8 cellular contexts compared by ENCODE assay signal in the genomic region with DNA sequence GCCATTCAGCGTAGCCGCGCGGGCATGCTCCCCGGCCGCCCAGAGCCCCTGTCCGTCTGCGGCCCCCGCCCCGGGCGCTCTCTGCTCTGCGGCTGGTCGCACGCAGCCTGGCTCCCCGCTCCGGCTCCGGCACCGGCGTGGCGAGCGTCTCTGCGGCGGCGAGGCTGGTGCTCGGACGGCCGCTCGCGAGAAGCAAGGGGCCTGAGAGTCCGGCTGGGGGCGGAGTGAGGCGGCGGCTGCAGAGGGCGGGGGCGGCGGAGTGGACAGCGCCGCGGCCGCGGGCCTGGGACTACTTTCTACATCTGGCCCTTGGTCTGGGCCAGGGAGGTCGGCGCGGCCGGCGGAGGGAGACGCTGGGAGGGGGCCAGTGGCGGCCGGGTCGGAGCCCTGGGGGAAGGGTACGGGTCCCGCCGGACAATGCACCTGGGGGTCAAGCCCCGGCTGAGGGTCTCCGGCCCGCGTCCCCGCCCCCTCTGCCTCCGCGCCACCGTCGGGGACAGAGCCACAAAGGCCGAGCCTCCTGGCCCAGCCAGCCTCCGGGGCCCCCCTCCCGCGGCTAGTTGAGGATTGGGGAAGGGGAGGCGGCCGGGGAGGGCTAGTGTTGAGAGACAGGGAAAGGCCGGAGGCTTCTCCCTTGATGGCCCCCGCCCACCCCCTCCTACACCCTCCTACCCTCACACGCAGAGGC. TPM values are rescaled to one million over a fixed set of nuclear protein-coding genes. Genes with fewer than 3 reads are reported as not detected.
A peak's percentile ranks its signal among the peaks of the same experiment; 100 is the strongest.
DNase-seq lines count a peak whose midpoint lies in the region; ATAC-seq and TF ChIP-seq lines count a peak whose summit lies in the region.

A gene with protein sequence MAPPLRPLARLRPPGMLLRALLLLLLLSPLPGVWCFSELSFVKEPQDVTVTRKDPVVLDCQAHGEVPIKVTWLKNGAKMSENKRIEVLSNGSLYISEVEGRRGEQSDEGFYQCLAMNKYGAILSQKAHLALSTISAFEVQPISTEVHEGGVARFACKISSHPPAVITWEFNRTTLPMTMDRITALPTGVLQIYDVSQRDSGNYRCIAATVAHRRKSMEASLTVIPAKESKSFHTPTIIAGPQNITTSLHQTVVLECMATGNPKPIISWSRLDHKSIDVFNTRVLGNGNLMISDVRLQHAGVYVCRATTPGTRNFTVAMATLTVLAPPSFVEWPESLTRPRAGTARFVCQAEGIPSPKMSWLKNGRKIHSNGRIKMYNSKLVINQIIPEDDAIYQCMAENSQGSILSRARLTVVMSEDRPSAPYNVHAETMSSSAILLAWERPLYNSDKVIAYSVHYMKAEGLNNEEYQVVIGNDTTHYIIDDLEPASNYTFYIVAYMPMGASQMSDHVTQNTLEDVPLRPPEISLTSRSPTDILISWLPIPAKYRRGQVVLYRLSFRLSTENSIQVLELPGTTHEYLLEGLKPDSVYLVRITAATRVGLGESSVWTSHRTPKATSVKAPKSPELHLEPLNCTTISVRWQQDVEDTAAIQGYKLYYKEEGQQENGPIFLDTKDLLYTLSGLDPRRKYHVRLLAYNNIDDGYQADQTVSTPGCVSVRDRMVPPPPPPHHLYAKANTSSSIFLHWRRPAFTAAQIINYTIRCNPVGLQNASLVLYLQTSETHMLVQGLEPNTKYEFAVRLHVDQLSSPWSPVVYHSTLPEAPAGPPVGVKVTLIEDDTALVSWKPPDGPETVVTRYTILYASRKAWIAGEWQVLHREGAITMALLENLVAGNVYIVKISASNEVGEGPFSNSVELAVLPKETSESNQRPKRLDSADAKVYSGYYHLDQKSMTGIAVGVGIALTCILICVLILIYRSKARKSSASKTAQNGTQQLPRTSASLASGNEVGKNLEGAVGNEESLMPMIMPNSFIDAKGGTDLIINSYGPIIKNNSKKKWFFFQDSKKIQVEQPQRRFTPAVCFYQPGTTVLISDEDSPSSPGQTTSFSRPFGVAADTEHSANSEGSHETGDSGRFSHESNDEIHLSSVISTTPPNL (minus strand): TSS at position 226 of the 688 bp plus-strand sequence. CDS start 221 bp downstream, at position 5.

- peak within 1 kb of the TSS; percentile 100 for H3K18ac ChIP-seq in neuronal stem cell (ENCODE audit: low read length)

- no peaks in the 10 kb centered on the region for H4K20me1 ChIP-seq in DND-41 (ENCODE audit: insufficient read depth, low read length)

- no peaks in the 10 kb centered on the region for H3K9me3 Mint-ChIP-seq in activated CD8-positive, alpha-beta T cell treated with anti-CD3 and anti-CD28 coated beads, Interleukin-2, amount 10 ng/mL, durations not matched to agents 7 days and 5 days (ENCODE audit: insufficient read depth)

- peaks cover 30% of the 10 kb centered on the region for H3K27me3 Mint-ChIP-seq in activated CD8-positive, alpha-beta T cell treated with anti-CD3 and anti-CD28 coated beads, Interleukin-2, amount 10 ng/mL, durations not matched to agents 7 days and 5 days (ENCODE audit: low read depth)

- H3K27ac Mint-ChIP-seq in activated CD8-positive, alpha-beta T cell treated with anti-CD3 and anti-CD28 coated beads, Interleukin-2, amount 10 ng/mL, durations not matched to agents 7 days and 5 days, result no peak within 1 kb of the TSS

- no peak within 1 kb of the TSS for H3K9ac ChIP-seq in DND-41 (ENCODE audit: low read depth, low read length)
- H3K9ac ChIP-seq in neuronal stem cell (ENCODE audit: low read depth, low read length, poor library complexity), result peak within 1 kb of the TSS; percentile 97

- H2BK12ac ChIP-seq in neuronal stem cell (ENCODE audit: low read length), result peak within 1 kb of the TSS; percentile 53

- POLR2A ChIA-PET in activated CD8-positive, alpha-beta T cell treated with anti-CD3 and anti-CD28 coated beads, Interleukin-2, amount 10 ng/mL, durations not matched to agents 7 days and 5 days (lab: Charles Lee), result no interaction called here

- peak within 1 kb of the TSS; percentile 92 for H2BK120ac ChIP-seq in neuronal stem cell (ENCODE audit: low read depth, low read length)

- H3K23ac ChIP-seq in neuronal stem cell (ENCODE audit: low read depth, low read length, poor library complexity), result peak within 1 kb of the TSS; percentile 96

- no peaks in the 10 kb centered on the region for H3K79me2 ChIP-seq in DND-41 (ENCODE audit: insufficient read depth, low read length)

- H3K79me1 ChIP-seq in neuronal stem cell (ENCODE audit: low read depth, low read length), result no peaks in the 10 kb centered on the region

- peak within 1 kb of the TSS; percentile 99 for H3K14ac ChIP-seq in neuronal stem cell (ENCODE audit: low read length)

- H3K27ac ChIP-seq in DND-41 (ENCODE audit: low read length) (no peak within 1 kb of the TSS), gastroesophageal sphincter (peak within 1 kb of the TSS in 3 of 4 donors; percentile 47 to 76 (median 73)), neuronal stem cell (replicated peaks; ENCODE audit: low read length) (peak within 1 kb of the TSS; percentile 99)

- H3K36me3 Mint-ChIP-seq in activated CD8-positive, alpha-beta T cell treated with anti-CD3 and anti-CD28 coated beads, Interleukin-2, amount 10 ng/mL, durations not matched to agents 7 days and 5 days (ENCODE audit: low read depth), result no peaks in the 10 kb centered on the region

- peak within 1 kb of the TSS; percentile 86 for H2BK15ac ChIP-seq in neuronal stem cell (ENCODE audit: low read length)

- H3K9me3 ChIP-seq in DND-41 (ENCODE audit: insufficient read depth, low read length, severe bottlenecking), result no peaks in the 10 kb centered on the region
- no peaks in the 10 kb centered on the region for H3K9me3 ChIP-seq in gastroesophageal sphincter
- H3K9me3 ChIP-seq in neuronal stem cell (replicated peaks in 1 of 2; ENCODE audit: control insufficient read depth in 2 of 2, insufficient read depth in 1 of 2, low read depth in 1 of 2, low read length in 2 of 2), result no peaks in the 10 kb centered on the region

- H2AK5ac ChIP-seq in neuronal stem cell (ENCODE audit: low read depth, low read length), result peak within 1 kb of the TSS; percentile 97

- 0% methylated on average over 2 of the region's 71 CpGs; no CpG with 5 or more reads in 1 of the 2 donors for WGBS in gastroesophageal sphincter (ENCODE audit: low coverage in 1 of 2), 2 donors
- no CpG with 5 or more reads among the region's 71 CpGs for WGBS in neuronal stem cell (ENCODE audit: extremely low coverage in 2 of 2, insufficient read length in 2 of 2, insufficient replicate concordance in 1 of 2), 2 donors

- H3K4me3 Mint-ChIP-seq in activated CD8-positive, alpha-beta T cell treated with anti-CD3 and anti-CD28 coated beads, Interleukin-2, amount 10 ng/mL, durations not matched to agents 7 days and 5 days, result peak within 1 kb of the TSS; percentile 54

- no peak for TF ChIP-seq POLR2A in gastroesophageal sphincter (IDR thresholded peaks at IDR 0.05)

- H4K8ac ChIP-seq in neuronal stem cell (ENCODE audit: low read depth, low read length), result no peak within 1 kb of the TSS

- H3K36me3 ChIP-seq in DND-41 (ENCODE audit: insufficient read depth, low read length) (no peaks in the 10 kb centered on the region), gastroesophageal sphincter (no peaks in the 10 kb centered on the region), neuronal stem cell (replicated peaks in 1 of 2; ENCODE audit: control insufficient read depth in 2 of 2, insufficient read depth in 2 of 2, low read length in 2 of 2) (peaks cover 0 to 41% of the 10 kb centered on the region in 2 donors)

- H3K4me2 ChIP-seq in DND-41 (ENCODE audit: insufficient read depth, low read length) (peak within 1 kb of the TSS; percentile 42; the same call in 1 of the 2 replicates), neuronal stem cell (ENCODE audit: insufficient read depth, low read length, poor library complexity, severe bottlenecking) (peak within 1 kb of the TSS; percentile 28)

- TF ChIP-seq CTCF in DND-41 (IDR thresholded peaks at IDR 0.05; ENCODE audit: borderline replicate concordance, extremely low read depth, low read length, poor library complexity, severe bottlenecking) (no peak), gastroesophageal sphincter (IDR thresholded peaks at IDR 0.05) (peak in 1 of 4 experiments; percentile 10)

- H2AFZ ChIP-seq in DND-41 (ENCODE audit: low read depth, low read length) (no peak within 1 kb of the TSS), neuronal stem cell (ENCODE audit: low read length) (peak within 1 kb of the TSS; percentile 73)

- H3K4me1 Mint-ChIP-seq in activated CD8-positive, alpha-beta T cell treated with anti-CD3 and anti-CD28 coated beads, Interleukin-2, amount 10 ng/mL, durations not matched to agents 7 days and 5 days (ENCODE audit: low read depth), result peaks cover 3% of the 10 kb centered on the region

- peak within 1 kb of the TSS; percentile 75 for H4K91ac ChIP-seq in neuronal stem cell (ENCODE audit: low read depth, low read length, poor library complexity)

- no peak for ATAC-seq in DND-41 (ENCODE audit: insufficient read depth, low read depth)
- no peak for ATAC-seq in activated CD8-positive, alpha-beta T cell treated with anti-CD3 and anti-CD28 coated beads, Interleukin-2, amount 10 ng/mL, durations not matched to agents 7 days and 5 days
- ATAC-seq in gastroesophageal sphincter, result peak; percentile 92
- ATAC-seq in GM21360 (IDR thresholded peaks at IDR 0.05; ENCODE audit: unreplicated experiment), result no peak

- peak within 1 kb of the TSS; percentile 99 for H2BK5ac ChIP-seq in neuronal stem cell (ENCODE audit: low read length)

- no peak within 1 kb of the TSS for H3K4me3 ChIP-seq in DND-41 (ENCODE audit: low read depth in 1 of 2, low read length in 2 of 2)
- peak within 1 kb of the TSS; percentile 55 to 85 for H3K4me3 ChIP-seq in gastroesophageal sphincter
- peak within 1 kb of the TSS; percentile 92 to 98 for H3K4me3 ChIP-seq in neuronal stem cell (ENCODE audit: low read length in 2 of 2)

- TF ChIP-seq EP300 in gastroesophageal sphincter (IDR thresholded peaks at IDR 0.05), result no peak

- H3K27me3 ChIP-seq in DND-41 (ENCODE audit: insufficient read depth, low read length, poor library complexity) (peaks cover 57% of the 10 kb centered on the region), gastroesophageal sphincter (peaks cover 49% of the 10 kb centered on the region), neuronal stem cell (ENCODE audit: control insufficient read depth in 3 of 3, insufficient read depth in 3 of 3, low read depth in 1 of 3, low read length in 3 of 3) (no peaks in the 10 kb centered on the region)

- H3K4ac ChIP-seq in neuronal stem cell (ENCODE audit: low read length), result peak within 1 kb of the TSS; percentile 91

- CTCF ChIA-PET in activated CD8-positive, alpha-beta T cell treated with anti-CD3 and anti-CD28 coated beads, Interleukin-2, amount 10 ng/mL, durations not matched to agents 7 days and 5 days (lab: Charles Lee), result no interaction called here

- H3K4me1 ChIP-seq in DND-41 (ENCODE audit: insufficient read depth, low read length) (0 out of 2 replicates have a peak, but pooled peaks cover 8% of the 10 kb centered on the region), gastroesophageal sphincter (peaks cover 0 to 31% (median 4%) of the 10 kb centered on the region in 3 donors), neuronal stem cell (ENCODE audit: control insufficient read depth in 2 of 2, insufficient read depth in 1 of 2, low read depth in 1 of 2, low read length in 2 of 2) (peaks cover 8 to 17% of the 10 kb centered on the region in 2 donors)

- DNase-seq in DND-41 (no peak), HT1080 (ENCODE audit: low read depth) (peak; percentile 55), neuronal stem cell (ENCODE audit: low spot score) (peak; percentile 98), cortex of kidney (lab: John Stamatoyannopoulos, UW) (no peak), GF-D8 (lab: John Stamatoyannopoulos, UW) (no peak)
- DNase-seq in activated CD8-positive, alpha-beta T cell treated with anti-CD3 and anti-CD28 coated beads, Interleukin-2, amount 10 ng/mL, durations not matched to agents 7 days and 5 days, result no peak

RNA-seq across cellular contexts. Expression of the gene that starts here (rescaled TPM):
- total RNA-seq in HT1080 (2014; rRNA removed; shearing (Covaris generic)), result 3.3 and 8.4 TPM in 2 replicates
- 4.2 and 6.6 TPM in 2 replicates for polyA plus RNA-seq in HT1080 (2015; cell fraction: cytosol; rRNA removed)
- polyA plus RNA-seq in HT1080 (2015; cell fraction: nucleus; rRNA removed), result 9.3 and 10.1 TPM in 2 replicates
- total RNA-seq in activated CD8-positive, alpha-beta T cell treated with anti-CD3 and anti-CD28 coated beads, Interleukin-2, amount 10 ng/mL, durations not matched to agents 7 days and 5 days, result not detected
- 1 to 10 TPM in 3 of 4 donors, under 1 TPM in 1; 0.81 to 3.3 (median 1.2) TPM for total RNA-seq in gastroesophageal sphincter
- 185 TPM for polyA plus RNA-seq in neuronal stem cell (2013, experiment 1 of 2)
- polyA plus RNA-seq in neuronal stem cell (2013, experiment 2 of 2), result 191 TPM

Comparison
In these comparisons a context has a peak if more than half of its experiments do, and no peak if none do; other contexts are left out.
1. DNase-seq: peak in HT1080 (single experiment) and neuronal stem cell (single experiment); none in DND-41 (single experiment), activated CD8-positive, alpha-beta T cell treated with anti-CD3 and anti-CD28 coated beads, Interleukin-2, amount 10 ng/mL, durations not matched to agents 7 days and 5 days (single experiment), cortex of kidney (single experiment) and GF-D8 (single experiment).
2. H3K4me3 ChIP-seq: peak in gastroesophageal sphincter (2 of 2) and neuronal stem cell (2 of 2); none in DND-41 (0 of 2).